Comparison of ENCODE assay signal across 23 cellular contexts in the genomic region with DNA sequence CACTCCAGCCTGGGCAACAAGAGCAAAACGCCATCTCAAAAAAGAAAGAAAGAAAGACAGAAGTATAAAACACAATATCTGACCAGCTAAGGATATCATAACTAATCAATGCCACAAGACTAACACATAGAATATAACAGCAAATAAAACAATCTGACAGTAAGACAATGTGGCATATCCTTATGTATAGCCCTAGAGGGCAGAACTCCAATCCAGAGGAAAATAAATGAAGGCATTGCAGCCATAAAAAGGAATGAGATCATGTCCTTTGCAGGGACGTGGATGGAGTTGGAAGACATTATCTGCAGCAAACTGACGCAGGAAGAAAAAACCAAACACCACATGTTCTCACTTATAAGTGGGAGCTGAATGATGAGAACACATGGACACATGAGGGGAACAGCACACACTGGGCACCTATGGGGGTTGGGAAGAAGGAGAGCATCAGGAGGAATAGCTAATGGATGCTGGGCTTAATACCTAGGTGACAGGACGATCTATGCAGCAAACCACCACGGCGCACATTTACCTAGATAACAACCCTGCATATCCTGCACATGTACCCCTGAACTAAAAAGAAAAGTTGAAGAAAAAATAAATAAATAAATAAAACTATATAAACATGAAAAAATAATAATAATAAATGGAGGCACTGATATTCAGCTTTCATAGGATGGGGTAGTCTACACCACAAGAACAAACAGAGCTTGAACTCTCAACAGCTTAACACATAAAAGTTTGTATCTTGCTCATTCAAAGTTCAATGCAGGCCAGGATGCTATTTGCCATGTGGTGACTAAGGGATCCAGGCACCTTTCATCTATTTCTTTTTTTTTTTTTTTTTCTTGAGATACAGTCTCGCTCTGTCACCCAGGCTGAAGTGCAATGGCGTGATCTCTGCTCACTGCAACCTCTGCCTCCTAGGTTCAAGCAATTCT.
"Had no signal": no experiment of that assay in that cellular context is flagged by ENCODE, and none has a peak within 500 bp of the region (broad histone marks: within the 10 kb centered on the region; RNA-seq: fewer than 3 reads in every experiment).

No MANE protein-coding gene starts in this region.

- H3K36me3 Mint-ChIP-seq: naive thymus-derived CD8-positive, alpha-beta T cell; stimulated activated naive B cell treated with anti-CD40 and anti-IgM and Interleukin-4, amounts not matched to agents 10 μg/mL and 1 μg/mL and 100 μg/mL, for 72 hours had no signal

- H3K4me1 Mint-ChIP-seq: endodermal cell; naive thymus-derived CD8-positive, alpha-beta T cell; stimulated activated naive CD8-positive, alpha-beta T cell treated with anti-CD3 and anti-CD28 coated beads, Interleukin-15, amount 100 ng/mL, for 72 hours had no signal

- H3K4me1 ChIP-seq: gastroesophageal sphincter, psoas muscle, testis, tibial nerve, upper lobe of right lung, vagina had no signal

- H3K4me3 ChIP-seq: coronary artery, gastroesophageal sphincter, psoas muscle, spleen, testis, tibial nerve, upper lobe of right lung, vagina had no signal

- H3K4me3 Mint-ChIP-seq: endodermal cell; naive thymus-derived CD8-positive, alpha-beta T cell; stimulated activated naive B cell treated with anti-CD40 and anti-IgM and Interleukin-4, amounts not matched to agents 10 μg/mL and 1 μg/mL and 100 μg/mL, for 72 hours; stimulated activated naive CD8-positive, alpha-beta T cell treated with anti-CD3 and anti-CD28 coated beads, Interleukin-15, amount 100 ng/mL, for 72 hours had no signal

- H3K9me3 ChIP-seq: gastroesophageal sphincter, neutrophil, psoas muscle, spleen, testis, tibial nerve, upper lobe of right lung, vagina had no signal

- DNase-seq: effector CD4-positive, alpha-beta T cell; endodermal cell; erythroblast; glutamatergic neuron; islet precursor cell; mammary epithelial cell; naive thymus-derived CD8-positive, alpha-beta T cell; psoas muscle; retina; spleen; stimulated activated CD4-positive, alpha-beta T cell treated with anti-CD3 and anti-CD28 coated beads, Interleukin-15, amount 100 ng/mL, for 24 hours; stimulated activated CD4-positive, alpha-beta T cell treated with anti-CD3 and anti-CD28 coated beads, Interleukin-1b, Interleukin-23, amount 100 ng/mL, for 48 hours; stimulated activated CD4-positive, alpha-beta T cell treated with anti-CD3 and anti-CD28 coated beads, Interleukin-4, amount 100 ng/mL, for 24 hours; stimulated activated naive B cell treated with anti-CD40 and anti-IgM and Interleukin-4, amounts not matched to agents 10 μg/mL and 1 μg/mL and 100 μg/mL, for 72 hours; stimulated activated naive CD8-positive, alpha-beta T cell treated with anti-CD3 and anti-CD28 coated beads, Interleukin-15, amount 100 ng/mL, for 72 hours; testis; upper lobe of right lung had no signal

- H3K27me3 ChIP-seq: gastroesophageal sphincter, neutrophil, spleen, testis, tibial nerve, upper lobe of right lung, vagina had no signal

- ATAC-seq: gastroesophageal sphincter; naive thymus-derived CD8-positive, alpha-beta T cell; psoas muscle; sciatic nerve; stimulated activated naive B cell treated with anti-CD40 and anti-IgM and Interleukin-4, amounts not matched to agents 10 μg/mL and 1 μg/mL and 100 μg/mL, for 72 hours; stimulated activated naive CD8-positive, alpha-beta T cell treated with anti-CD3 and anti-CD28 coated beads, Interleukin-15, amount 100 ng/mL, for 72 hours; upper lobe of right lung had no signal

- H3K27ac Mint-ChIP-seq: endodermal cell; naive thymus-derived CD8-positive, alpha-beta T cell; stimulated activated naive B cell treated with anti-CD40 and anti-IgM and Interleukin-4, amounts not matched to agents 10 μg/mL and 1 μg/mL and 100 μg/mL, for 72 hours; stimulated activated naive CD8-positive, alpha-beta T cell treated with anti-CD3 and anti-CD28 coated beads, Interleukin-15, amount 100 ng/mL, for 72 hours had no signal

- H3K36me3 ChIP-seq: gastroesophageal sphincter, neutrophil, spleen, tibial nerve, upper lobe of right lung, vagina had no signal

- H3K9me3 Mint-ChIP-seq: endodermal cell; naive thymus-derived CD8-positive, alpha-beta T cell; stimulated activated naive B cell treated with anti-CD40 and anti-IgM and Interleukin-4, amounts not matched to agents 10 μg/mL and 1 μg/mL and 100 μg/mL, for 72 hours; stimulated activated naive CD8-positive, alpha-beta T cell treated with anti-CD3 and anti-CD28 coated beads, Interleukin-15, amount 100 ng/mL, for 72 hours had no signal

- H3K27me3 Mint-ChIP-seq: naive thymus-derived CD8-positive, alpha-beta T cell; stimulated activated naive B cell treated with anti-CD40 and anti-IgM and Interleukin-4, amounts not matched to agents 10 μg/mL and 1 μg/mL and 100 μg/mL, for 72 hours; stimulated activated naive CD8-positive, alpha-beta T cell treated with anti-CD3 and anti-CD28 coated beads, Interleukin-15, amount 100 ng/mL, for 72 hours had no signal

- H3K27ac ChIP-seq: coronary artery, gastroesophageal sphincter, neutrophil, psoas muscle, spleen, testis, tibial nerve, upper lobe of right lung, vagina had no signal
